1 cellular context compared by ENCODE assay signal in the genomic region with DNA sequence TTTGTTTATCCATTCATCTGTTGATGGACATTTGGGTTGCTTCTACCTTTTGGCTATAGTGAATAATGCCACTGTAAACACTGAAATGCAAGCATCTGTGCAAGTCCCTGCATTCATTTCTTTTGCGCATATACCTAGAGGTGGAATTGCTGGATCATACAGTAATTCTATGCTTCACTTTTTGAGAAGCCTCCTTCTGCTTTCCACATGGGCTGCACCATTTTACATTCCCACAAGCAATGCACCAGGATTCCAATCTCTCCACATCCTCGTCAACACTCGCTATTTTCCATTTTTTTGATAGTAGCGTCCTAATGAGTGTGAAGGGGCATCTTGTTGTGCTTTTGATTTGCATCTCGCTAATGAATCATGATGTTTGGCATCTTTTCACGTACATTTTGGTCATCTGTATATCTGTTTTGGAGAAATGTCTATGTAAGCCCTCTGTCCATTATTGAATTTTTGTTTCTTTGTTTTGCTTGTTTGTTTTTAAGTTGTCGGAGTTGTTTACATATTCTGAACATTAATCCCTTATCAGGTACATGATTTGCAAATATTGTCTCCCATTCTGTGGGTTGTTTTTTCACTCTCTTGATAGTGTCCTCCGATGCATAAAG.
TF ChIP-seq lines count a peak whose summit lies in the region.

No MANE protein-coding gene starts in this region.

TF ChIP-seq in K562, 482 proteins besides CTCF, POLR2A, EP300 and RAD21 (continued from another document and continues in another):
- TF ChIP-seq, protein P1, sequence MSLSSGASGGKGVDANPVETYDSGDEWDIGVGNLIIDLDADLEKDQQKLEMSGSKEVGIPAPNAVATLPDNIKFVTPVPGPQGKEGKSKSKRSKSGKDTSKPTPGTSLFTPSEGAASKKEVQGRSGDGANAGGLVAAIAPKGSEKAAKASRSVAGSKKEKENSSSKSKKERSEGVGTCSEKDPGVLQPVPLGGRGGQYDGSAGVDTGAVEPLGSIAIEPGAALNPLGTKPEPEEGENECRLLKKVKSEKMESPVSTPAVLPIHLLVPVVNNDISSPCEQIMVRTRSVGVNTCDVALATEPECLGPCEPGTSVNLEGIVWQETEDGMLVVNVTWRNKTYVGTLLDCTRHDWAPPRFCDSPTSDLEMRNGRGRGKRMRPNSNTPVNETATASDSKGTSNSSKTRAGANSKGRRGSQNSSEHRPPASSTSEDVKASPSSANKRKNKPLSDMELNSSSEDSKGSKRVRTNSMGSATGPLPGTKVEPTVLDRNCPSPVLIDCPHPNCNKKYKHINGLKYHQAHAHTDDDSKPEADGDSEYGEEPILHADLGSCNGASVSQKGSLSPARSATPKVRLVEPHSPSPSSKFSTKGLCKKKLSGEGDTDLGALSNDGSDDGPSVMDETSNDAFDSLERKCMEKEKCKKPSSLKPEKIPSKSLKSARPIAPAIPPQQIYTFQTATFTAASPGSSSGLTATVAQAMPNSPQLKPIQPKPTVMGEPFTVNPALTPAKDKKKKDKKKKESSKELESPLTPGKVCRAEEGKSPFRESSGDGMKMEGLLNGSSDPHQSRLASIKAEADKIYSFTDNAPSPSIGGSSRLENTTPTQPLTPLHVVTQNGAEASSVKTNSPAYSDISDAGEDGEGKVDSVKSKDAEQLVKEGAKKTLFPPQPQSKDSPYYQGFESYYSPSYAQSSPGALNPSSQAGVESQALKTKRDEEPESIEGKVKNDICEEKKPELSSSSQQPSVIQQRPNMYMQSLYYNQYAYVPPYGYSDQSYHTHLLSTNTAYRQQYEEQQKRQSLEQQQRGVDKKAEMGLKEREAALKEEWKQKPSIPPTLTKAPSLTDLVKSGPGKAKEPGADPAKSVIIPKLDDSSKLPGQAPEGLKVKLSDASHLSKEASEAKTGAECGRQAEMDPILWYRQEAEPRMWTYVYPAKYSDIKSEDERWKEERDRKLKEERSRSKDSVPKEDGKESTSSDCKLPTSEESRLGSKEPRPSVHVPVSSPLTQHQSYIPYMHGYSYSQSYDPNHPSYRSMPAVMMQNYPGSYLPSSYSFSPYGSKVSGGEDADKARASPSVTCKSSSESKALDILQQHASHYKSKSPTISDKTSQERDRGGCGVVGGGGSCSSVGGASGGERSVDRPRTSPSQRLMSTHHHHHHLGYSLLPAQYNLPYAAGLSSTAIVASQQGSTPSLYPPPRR (CRISPR knock-in tag; IDR thresholded peaks at IDR 0.05; ENCODE audit: borderline replicate concordance): no peak
- TF ChIP-seq, protein P2, sequence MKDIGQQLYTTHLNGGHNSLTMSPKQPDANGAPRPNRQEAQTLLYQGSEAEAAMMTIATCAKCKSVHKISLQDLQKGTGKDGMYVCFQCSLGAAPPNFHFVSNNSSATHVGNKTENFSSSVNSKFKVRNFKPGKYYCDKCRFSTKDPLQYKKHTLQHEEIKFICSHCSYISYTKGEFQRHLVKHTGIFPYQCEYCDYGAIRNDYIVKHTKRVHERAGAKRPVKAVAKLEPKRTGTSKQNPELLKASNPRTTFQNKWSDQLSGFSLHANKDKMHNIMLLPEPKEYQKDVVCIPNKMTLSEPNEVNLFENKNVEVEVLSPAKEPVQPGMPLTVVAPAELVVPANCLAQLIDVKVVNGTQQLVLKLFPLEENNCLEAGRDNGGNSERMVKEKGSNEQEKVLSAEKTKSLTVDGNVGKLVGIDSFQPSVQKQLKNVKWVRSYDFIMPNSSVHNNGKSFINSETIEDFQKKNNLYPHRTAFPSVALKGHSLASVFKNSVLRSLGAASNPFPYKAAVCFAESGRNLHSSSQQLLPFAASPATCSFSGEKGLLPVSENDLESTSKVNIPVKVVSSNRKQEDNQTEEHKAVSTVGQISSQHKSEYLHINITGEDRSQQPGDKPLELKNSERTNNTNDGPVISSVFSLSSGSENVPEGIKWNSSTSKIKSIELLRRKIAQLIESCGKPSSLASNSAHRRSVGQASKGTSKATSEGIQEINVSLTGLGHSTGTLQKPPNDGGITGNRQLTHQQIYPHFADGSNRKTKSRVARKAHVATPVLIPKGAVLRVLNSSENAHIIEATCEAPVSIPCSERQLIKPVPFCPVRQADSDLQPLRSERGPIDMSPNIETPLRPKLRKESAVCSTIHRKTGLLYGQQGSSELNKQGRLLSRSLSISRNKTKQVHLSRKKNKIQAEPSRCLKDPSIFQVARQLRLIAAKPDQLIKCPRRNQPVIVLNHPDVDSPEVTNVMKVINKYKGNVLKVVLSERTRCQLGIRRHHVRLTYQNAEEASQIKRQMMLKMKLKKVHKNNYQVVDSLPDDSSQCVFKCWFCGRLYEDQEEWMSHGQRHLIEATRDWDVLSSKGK (CRISPR knock-in tag; IDR thresholded peaks at IDR 0.05): no peak
- TF ChIP-seq, protein P3, sequence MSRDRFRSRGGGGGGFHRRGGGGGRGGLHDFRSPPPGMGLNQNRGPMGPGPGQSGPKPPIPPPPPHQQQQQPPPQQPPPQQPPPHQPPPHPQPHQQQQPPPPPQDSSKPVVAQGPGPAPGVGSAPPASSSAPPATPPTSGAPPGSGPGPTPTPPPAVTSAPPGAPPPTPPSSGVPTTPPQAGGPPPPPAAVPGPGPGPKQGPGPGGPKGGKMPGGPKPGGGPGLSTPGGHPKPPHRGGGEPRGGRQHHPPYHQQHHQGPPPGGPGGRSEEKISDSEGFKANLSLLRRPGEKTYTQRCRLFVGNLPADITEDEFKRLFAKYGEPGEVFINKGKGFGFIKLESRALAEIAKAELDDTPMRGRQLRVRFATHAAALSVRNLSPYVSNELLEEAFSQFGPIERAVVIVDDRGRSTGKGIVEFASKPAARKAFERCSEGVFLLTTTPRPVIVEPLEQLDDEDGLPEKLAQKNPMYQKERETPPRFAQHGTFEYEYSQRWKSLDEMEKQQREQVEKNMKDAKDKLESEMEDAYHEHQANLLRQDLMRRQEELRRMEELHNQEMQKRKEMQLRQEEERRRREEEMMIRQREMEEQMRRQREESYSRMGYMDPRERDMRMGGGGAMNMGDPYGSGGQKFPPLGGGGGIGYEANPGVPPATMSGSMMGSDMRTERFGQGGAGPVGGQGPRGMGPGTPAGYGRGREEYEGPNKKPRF (IDR thresholded peaks at IDR 0.05; ENCODE audit: low read depth, low read length): no peak
- no peak for TF ChIP-seq MECOM (CRISPR knock-in tag; IDR thresholded peaks at IDR 0.05)
- no peak for TF ChIP-seq TEAD4 (IDR thresholded peaks at IDR 0.05; ENCODE audit: low read length)
- TF ChIP-seq TEAD4 (CRISPR knock-in tag; IDR thresholded peaks at IDR 0.05; ENCODE audit: borderline replicate concordance): no peak
- TF ChIP-seq NR2C2 (CRISPR knock-in tag; IDR thresholded peaks at IDR 0.05): no peak
- no peak for TF ChIP-seq NR2C2 (tag; IDR thresholded peaks at IDR 0.05)
- TF ChIP-seq HDAC3 (IDR thresholded peaks at IDR 0.05; ENCODE audit: borderline replicate concordance, partially characterized antibody): no peak
- TF ChIP-seq HLTF (IDR thresholded peaks at IDR 0.05): no peak
- TF ChIP-seq ZBED1 (IDR thresholded peaks at IDR 0.05): no peak
- TF ChIP-seq, protein P4, sequence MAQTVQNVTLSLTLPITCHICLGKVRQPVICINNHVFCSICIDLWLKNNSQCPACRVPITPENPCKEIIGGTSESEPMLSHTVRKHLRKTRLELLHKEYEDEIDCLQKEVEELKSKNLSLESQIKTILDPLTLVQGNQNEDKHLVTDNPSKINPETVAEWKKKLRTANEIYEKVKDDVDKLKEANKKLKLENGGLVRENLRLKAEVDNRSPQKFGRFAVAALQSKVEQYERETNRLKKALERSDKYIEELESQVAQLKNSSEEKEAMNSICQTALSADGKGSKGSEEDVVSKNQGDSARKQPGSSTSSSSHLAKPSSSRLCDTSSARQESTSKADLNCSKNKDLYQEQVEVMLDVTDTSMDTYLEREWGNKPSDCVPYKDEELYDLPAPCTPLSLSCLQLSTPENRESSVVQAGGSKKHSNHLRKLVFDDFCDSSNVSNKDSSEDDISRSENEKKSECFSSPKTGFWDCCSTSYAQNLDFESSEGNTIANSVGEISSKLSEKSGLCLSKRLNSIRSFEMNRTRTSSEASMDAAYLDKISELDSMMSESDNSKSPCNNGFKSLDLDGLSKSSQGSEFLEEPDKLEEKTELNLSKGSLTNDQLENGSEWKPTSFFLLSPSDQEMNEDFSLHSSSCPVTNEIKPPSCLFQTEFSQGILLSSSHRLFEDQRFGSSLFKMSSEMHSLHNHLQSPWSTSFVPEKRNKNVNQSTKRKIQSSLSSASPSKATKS (CRISPR knock-in tag; IDR thresholded peaks at IDR 0.05): no peak
- TF ChIP-seq ZNF197 (CRISPR knock-in tag; IDR thresholded peaks at IDR 0.05; ENCODE audit: low read depth): no peak
- peak; percentile 28; the same call in 1 of the 2 replicates for TF ChIP-seq NFRKB (IDR thresholded peaks at IDR 0.05; ENCODE audit: low read depth)
- no peak for TF ChIP-seq RBM22 (IDR thresholded peaks at IDR 0.05; ENCODE audit: low read depth, low read length, poor library complexity, severe bottlenecking)
- TF ChIP-seq CAMTA2 (CRISPR knock-in tag; conservative IDR thresholded peaks at IDR 0.05): no peak
- no peak for TF ChIP-seq ETV1 (tag; conservative IDR thresholded peaks at IDR 0.05; ENCODE audit: low read depth)
- TF ChIP-seq, protein P5, sequence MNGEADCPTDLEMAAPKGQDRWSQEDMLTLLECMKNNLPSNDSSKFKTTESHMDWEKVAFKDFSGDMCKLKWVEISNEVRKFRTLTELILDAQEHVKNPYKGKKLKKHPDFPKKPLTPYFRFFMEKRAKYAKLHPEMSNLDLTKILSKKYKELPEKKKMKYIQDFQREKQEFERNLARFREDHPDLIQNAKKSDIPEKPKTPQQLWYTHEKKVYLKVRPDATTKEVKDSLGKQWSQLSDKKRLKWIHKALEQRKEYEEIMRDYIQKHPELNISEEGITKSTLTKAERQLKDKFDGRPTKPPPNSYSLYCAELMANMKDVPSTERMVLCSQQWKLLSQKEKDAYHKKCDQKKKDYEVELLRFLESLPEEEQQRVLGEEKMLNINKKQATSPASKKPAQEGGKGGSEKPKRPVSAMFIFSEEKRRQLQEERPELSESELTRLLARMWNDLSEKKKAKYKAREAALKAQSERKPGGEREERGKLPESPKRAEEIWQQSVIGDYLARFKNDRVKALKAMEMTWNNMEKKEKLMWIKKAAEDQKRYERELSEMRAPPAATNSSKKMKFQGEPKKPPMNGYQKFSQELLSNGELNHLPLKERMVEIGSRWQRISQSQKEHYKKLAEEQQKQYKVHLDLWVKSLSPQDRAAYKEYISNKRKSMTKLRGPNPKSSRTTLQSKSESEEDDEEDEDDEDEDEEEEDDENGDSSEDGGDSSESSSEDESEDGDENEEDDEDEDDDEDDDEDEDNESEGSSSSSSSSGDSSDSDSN (IDR thresholded peaks at IDR 0.05; ENCODE audit: borderline replicate concordance in 1 of 2, low read depth in 2 of 2, low read length in 2 of 2): no peak
- TF ChIP-seq, protein P6, sequence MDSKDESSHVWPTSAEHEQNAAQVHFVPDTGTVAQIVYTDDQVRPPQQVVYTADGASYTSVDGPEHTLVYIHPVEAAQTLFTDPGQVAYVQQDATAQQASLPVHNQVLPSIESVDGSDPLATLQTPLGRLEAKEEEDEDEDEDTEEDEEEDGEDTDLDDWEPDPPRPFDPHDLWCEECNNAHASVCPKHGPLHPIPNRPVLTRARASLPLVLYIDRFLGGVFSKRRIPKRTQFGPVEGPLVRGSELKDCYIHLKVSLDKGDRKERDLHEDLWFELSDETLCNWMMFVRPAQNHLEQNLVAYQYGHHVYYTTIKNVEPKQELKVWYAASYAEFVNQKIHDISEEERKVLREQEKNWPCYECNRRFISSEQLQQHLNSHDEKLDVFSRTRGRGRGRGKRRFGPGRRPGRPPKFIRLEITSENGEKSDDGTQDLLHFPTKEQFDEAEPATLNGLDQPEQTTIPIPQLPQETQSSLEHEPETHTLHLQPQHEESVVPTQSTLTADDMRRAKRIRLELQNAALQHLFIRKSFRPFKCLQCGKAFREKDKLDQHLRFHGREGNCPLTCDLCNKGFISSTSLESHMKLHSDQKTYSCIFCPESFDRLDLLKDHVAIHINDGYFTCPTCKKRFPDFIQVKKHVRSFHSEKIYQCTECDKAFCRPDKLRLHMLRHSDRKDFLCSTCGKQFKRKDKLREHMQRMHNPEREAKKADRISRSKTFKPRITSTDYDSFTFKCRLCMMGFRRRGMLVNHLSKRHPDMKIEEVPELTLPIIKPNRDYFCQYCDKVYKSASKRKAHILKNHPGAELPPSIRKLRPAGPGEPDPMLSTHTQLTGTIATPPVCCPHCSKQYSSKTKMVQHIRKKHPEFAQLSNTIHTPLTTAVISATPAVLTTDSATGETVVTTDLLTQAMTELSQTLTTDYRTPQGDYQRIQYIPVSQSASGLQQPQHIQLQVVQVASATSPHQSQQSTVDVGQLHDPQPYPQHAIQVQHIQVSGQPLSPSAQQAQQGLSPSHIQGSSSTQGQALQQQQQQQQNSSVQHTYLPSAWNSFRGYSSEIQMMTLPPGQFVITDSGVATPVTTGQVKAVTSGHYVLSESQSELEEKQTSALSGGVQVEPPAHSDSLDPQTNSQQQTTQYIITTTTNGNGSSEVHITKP (IDR thresholded peaks at IDR 0.05; ENCODE audit: partially characterized antibody): peak; percentile 81
